11 cellular contexts compared by ENCODE assay signal in the genomic region with DNA sequence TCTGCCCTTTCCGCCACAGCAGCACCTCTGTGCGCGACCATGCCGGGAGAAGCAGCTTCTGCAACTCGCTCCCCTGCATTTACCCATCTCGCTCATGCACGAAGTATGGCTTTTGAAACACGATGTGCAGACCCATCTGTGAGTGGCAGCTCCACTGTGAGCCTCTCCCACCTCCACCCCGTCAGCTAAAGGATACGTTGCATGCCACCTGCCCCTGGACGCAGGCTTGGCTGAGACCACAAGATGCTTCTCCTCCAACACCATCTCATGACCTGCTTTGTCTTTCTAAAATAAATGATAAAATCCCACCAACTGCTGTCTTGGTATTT.
DNase-seq lines count a peak whose midpoint lies in the region; ATAC-seq, FAIRE-seq and TF ChIP-seq lines count a peak whose summit lies in the region.
"Had no signal": no experiment of that assay in that cellular context is flagged by ENCODE, and none has a peak within 500 bp of the region (broad histone marks: within the 10 kb centered on the region; RNA-seq: fewer than 3 reads in every experiment).

No MANE protein-coding gene starts in this region.

- WGBS in H1 (ENCODE audit: extremely low coverage in 1 of 2, insufficient coverage in 1 of 2, insufficient read length in 1 of 2, insufficient replicate concordance in 2 of 2, low coverage in 1 of 2, low lambda C conversion rate in 2 of 2, missing lambda C conversion rate in 1 of 2), 2 experiments = 87% methylated on average over 11 of the region's 11 CpGs; no CpG with 5 or more reads in 1 of the 2 experiments
- 94% methylated on average over 11 of the region's 11 CpGs for WGBS in smooth muscle cell (ENCODE audit: low lambda C conversion rate)

- H3K27me3 Mint-ChIP-seq in activated T-cell treated with anti-CD3 and anti-CD28 coated beads, Interleukin-2, amount 50 U/mL, for 72 hours (ENCODE audit: low read depth) = no peaks in the 10 kb centered on the region

- H3K4me3 Mint-ChIP-seq in activated T-cell treated with anti-CD3 and anti-CD28 coated beads, Interleukin-2, amount 50 U/mL, for 72 hours = peak overlapping the region; percentile 32 to 49

- peak overlapping the region; percentile 97 for H3K27ac ChIP-seq in RWPE1
- H3K27ac ChIP-seq in H1 (ENCODE audit: low read depth, low read length) = no peak overlapping the region
- peak overlapping the region; percentile 92 for H3K27ac ChIP-seq in smooth muscle cell (ENCODE audit: low read depth)

- H3K4me2 ChIP-seq in H1 (ENCODE audit: insufficient read depth in 1 of 2, low read depth in 2 of 2, low read length in 2 of 2) (no peak overlapping the region), smooth muscle cell (peak overlapping the region; percentile 78)

- H3K79me1 ChIP-seq in H1 (ENCODE audit: low read depth, low read length) = peaks cover 51% of the 10 kb centered on the region

- H3F3A ChIP-seq in smooth muscle cell (ENCODE audit: low read depth) = peaks cover 29% of the 10 kb centered on the region

- no peak overlapping the region for H3K18ac ChIP-seq in H1 (ENCODE audit: extremely low read depth, low read length)

- no peak overlapping the region for H2AFZ ChIP-seq in H1 (ENCODE audit: low read length)
- no peak overlapping the region for H2AFZ ChIP-seq in smooth muscle cell (ENCODE audit: low read depth)

- no peak overlapping the region for H3K4ac ChIP-seq in H1 (replicated peaks; ENCODE audit: insufficient read length, low read depth, low read length)

- FAIRE-seq in H1 (lab: Jason Lieb, UNC) (no peak), GM19239 (lab: Jason Lieb, UNC) (no peak)
- FAIRE-seq: GM12892 had no signal

- no peak for TF ChIP-seq POLR2A in H1 (IDR thresholded peaks at IDR 0.05; ENCODE audit: control extremely low read depth in 1 of 2, low read depth in 2 of 2, low read length in 2 of 2)

- no peak overlapping the region for H4K8ac ChIP-seq in H1 (ENCODE audit: extremely low read depth, insufficient read depth, low read length)

- no peak for DNase-seq in activated T-cell treated with anti-CD3 and anti-CD28 coated beads, Interleukin-2, amount 50 U/mL, for 72 hours
- no peak for DNase-seq in activated T-cell treated with anti-CD3 and anti-CD28 coated beads, Interleukin-2, amount 50 U/mL, for 48 hours
- DNase-seq in RWPE1 (ENCODE audit: low spot score) (no peak), H1 (ENCODE audit: low read depth in 1 of 2, low spot score in 2 of 2) (no peak), smooth muscle cell (lab: John Stamatoyannopoulos, UW; ENCODE audit: unreplicated experiment) (no peak), GM19239 (ENCODE audit: insufficient read length, low spot score) (no peak)
- DNase-seq in stimulated activated CD8-positive, alpha-beta memory T cell treated with anti-CD3 and anti-CD28 coated beads, Interleukin-4, amount 100 ng/mL, for 48 hours = no peak

- 0 out of 2 replicates have a peak overlapping the region, but pooled peaks have one; percentile 79 for H2BK5ac ChIP-seq in H1 (ENCODE audit: low read depth, low read length)

- H3K9ac ChIP-seq in H1 (replicated peaks in 1 of 4; ENCODE audit: extremely low read depth in 1 of 4, low read depth in 3 of 4, low read length in 3 of 4) (no peak overlapping the region), smooth muscle cell (ENCODE audit: low read depth) (no peak overlapping the region)

- no peak overlapping the region for H3K23ac ChIP-seq in H1 (ENCODE audit: insufficient read length)

- H3K23me2 ChIP-seq in H1 (ENCODE audit: low read depth, low read length) = no peaks in the 10 kb centered on the region

- no peaks in the 10 kb centered on the region for H3K9me3 ChIP-seq in H1 (ENCODE audit: insufficient read depth in 2 of 2, low read depth in 1 of 2, low read length in 1 of 2)
- H3K9me3 ChIP-seq in smooth muscle cell (replicated peaks; ENCODE audit: low read depth) = no peaks in the 10 kb centered on the region
- H3K9me3 ChIP-seq: HAP-1, heart right ventricle had no signal

- no peak overlapping the region for H3K27ac Mint-ChIP-seq in activated T-cell treated with anti-CD3 and anti-CD28 coated beads, Interleukin-2, amount 50 U/mL, for 72 hours

- no peak overlapping the region for H3K14ac ChIP-seq in H1 (ENCODE audit: insufficient read length)

- TF ChIP-seq RAD21 in H1 (IDR thresholded peaks at IDR 0.05 in 1 of 2, conservative IDR thresholded peaks at IDR 0.05 in 1 of 2; ENCODE audit: low read depth in 2 of 2, low read length in 2 of 2) = no peak

- H3K4me1 Mint-ChIP-seq in activated T-cell treated with anti-CD3 and anti-CD28 coated beads, Interleukin-2, amount 50 U/mL, for 72 hours (ENCODE audit: low read depth) = peaks cover 94% of the 10 kb centered on the region

- ATAC-seq in activated T-cell treated with anti-CD3 and anti-CD28 coated beads, Interleukin-2, amount 50 U/mL, for 72 hours (replicated peaks in 1 of 2) = no peak
- ATAC-seq in GM21360 (IDR thresholded peaks at IDR 0.05; ENCODE audit: unreplicated experiment) = no peak
- ATAC-seq: heart right ventricle had no signal

- no peak overlapping the region for H2BK20ac ChIP-seq in H1 (ENCODE audit: low read length)

- H3K9me3 Mint-ChIP-seq in activated T-cell treated with anti-CD3 and anti-CD28 coated beads, Interleukin-2, amount 50 U/mL, for 72 hours = no peaks in the 10 kb centered on the region

- no peaks in the 10 kb centered on the region for H3K27me3 ChIP-seq in H1 (replicated peaks in 1 of 4; ENCODE audit: control insufficient read depth in 3 of 4, extremely low read depth in 1 of 4, insufficient read depth in 3 of 4, low read length in 3 of 4)
- no peaks in the 10 kb centered on the region for H3K27me3 ChIP-seq in smooth muscle cell (ENCODE audit: low read depth)
- H3K27me3 ChIP-seq: heart right ventricle had no signal

- TF ChIP-seq CTCF in RWPE1 (conservative IDR thresholded peaks at IDR 0.05; ENCODE audit: low read depth) (no peak), H1 (IDR thresholded peaks at IDR 0.05; ENCODE audit: control extremely low read depth in 1 of 3, insufficient read depth in 1 of 3, low read depth in 1 of 3, low read length in 3 of 3) (no peak), smooth muscle cell (IDR thresholded peaks at IDR 0.05; ENCODE audit: borderline replicate concordance, insufficient read depth, poor library complexity, severe bottlenecking) (no peak)

- no peak overlapping the region for H2AK5ac ChIP-seq in H1 (ENCODE audit: low read depth, low read length)

- peaks cover 58 to 72% of the 10 kb centered on the region in 2 experiments for H4K20me1 ChIP-seq in H1 (replicated peaks in 1 of 2; ENCODE audit: control insufficient read depth in 1 of 2, insufficient read depth in 2 of 2, low read length in 2 of 2)
- H4K20me1 ChIP-seq in smooth muscle cell (ENCODE audit: low read depth) = peaks cover 99% of the 10 kb centered on the region

- peaks cover 4 to 97% of the 10 kb centered on the region in 2 experiments for H3K79me2 ChIP-seq in H1 (ENCODE audit: control insufficient read depth in 1 of 2, insufficient read depth in 2 of 2, low read length in 2 of 2)
- H3K79me2 ChIP-seq in smooth muscle cell (ENCODE audit: low read depth) = peaks cover 89% of the 10 kb centered on the region

- peaks cover 13 to 61% (median 36%) of the 10 kb centered on the region in 4 experiments for H3K4me1 ChIP-seq in H1 (replicated peaks in 1 of 4; ENCODE audit: control insufficient read depth in 3 of 4, insufficient read depth in 4 of 4, low read length in 3 of 4)
- H3K4me1 ChIP-seq in smooth muscle cell (ENCODE audit: low read depth) = peaks cover 32% of the 10 kb centered on the region

- peaks cover 2 to 18% of the 10 kb centered on the region in 2 donors for H3K36me3 Mint-ChIP-seq in activated T-cell treated with anti-CD3 and anti-CD28 coated beads, Interleukin-2, amount 50 U/mL, for 72 hours (ENCODE audit: insufficient read depth in 2 of 2)

- no peak overlapping the region for H4K91ac ChIP-seq in H1 (replicated peaks; ENCODE audit: insufficient read length, low read length)

- no peak for TF ChIP-seq EP300 in H1 (IDR thresholded peaks at IDR 0.05; ENCODE audit: borderline replicate concordance in 1 of 2, low read depth in 2 of 2, low read length in 2 of 2)

- no peak overlapping the region for H2BK120ac ChIP-seq in H1 (replicated peaks; ENCODE audit: low read depth, low read length)

- H3K56ac ChIP-seq in H1 (replicated peaks; ENCODE audit: insufficient read length, low read depth, low read length) = no peak overlapping the region

- peaks cover 0 to 5% (median 0%) of the 10 kb centered on the region in 4 experiments; a peak in 1 of 8 replicates for H3K36me3 ChIP-seq in H1 (ENCODE audit: control insufficient read depth in 2 of 4, insufficient read depth in 4 of 4, low read length in 3 of 4)
- no peaks in the 10 kb centered on the region for H3K36me3 ChIP-seq in smooth muscle cell (ENCODE audit: low read depth)

- no peak overlapping the region for H2BK15ac ChIP-seq in H1 (ENCODE audit: low read length)

- H4K5ac ChIP-seq in H1 (ENCODE audit: insufficient read length, low read depth, low read length) = no peak overlapping the region

- POLR2A ChIA-PET in RWPE1 (lab: Yijun Ruan, JAX; ENCODE audit: low non-redundant PET) (no interaction called here), H1 (lab: Charles Lee; ENCODE audit: partially characterized antibody) (interaction anchor here (0.6 kb wide), 1 partner anchor 396 kb away, joined by 3 read pairs; no protein-coding TSS in a partner anchor)

- CTCF ChIA-PET in RWPE1 (lab: Yijun Ruan, JAX) = interaction anchor here (1.3 kb wide), 1 partner anchor 185 kb away, joined by 3 read pairs; no protein-coding TSS in a partner anchor
- CTCF ChIA-PET in H1 (lab: Charles Lee; ENCODE audit: partially characterized antibody) = interaction anchor here (0.9 to 2.2 kb wide), 5 partner anchors 8 to 191 kb away, joined by 3 to 17 read pairs (median 6); no protein-coding TSS in a partner anchor

- 0 out of 2 replicates have a peak overlapping the region, but pooled peaks have one; percentile 43 for H2BK12ac ChIP-seq in H1 (ENCODE audit: low read depth, low read length)

- H3K4me3 ChIP-seq in H1 (ENCODE audit: extremely low read depth in 1 of 4, insufficient read depth in 2 of 4, low read depth in 3 of 4, low read length in 4 of 4) = no peak overlapping the region
- H3K4me3 ChIP-seq in smooth muscle cell = no peak overlapping the region
- H3K4me3 ChIP-seq: HAP-1, heart right ventricle had no signal

TF ChIP-seq in H1, 55 proteins besides CTCF, POLR2A, EP300 and RAD21 (continues in another document):
- no peak for TF ChIP-seq HDAC2 (IDR thresholded peaks at IDR 0.05; ENCODE audit: borderline replicate concordance in 1 of 2, low read depth in 2 of 2, low read length in 2 of 2)
- TF ChIP-seq KDM4A (IDR thresholded peaks at IDR 0.05; ENCODE audit: low read depth, low read length, severe bottlenecking) = no peak
- TF ChIP-seq KDM5A (IDR thresholded peaks at IDR 0.05; ENCODE audit: low read length) = no peak
- TF ChIP-seq, protein P1, sequence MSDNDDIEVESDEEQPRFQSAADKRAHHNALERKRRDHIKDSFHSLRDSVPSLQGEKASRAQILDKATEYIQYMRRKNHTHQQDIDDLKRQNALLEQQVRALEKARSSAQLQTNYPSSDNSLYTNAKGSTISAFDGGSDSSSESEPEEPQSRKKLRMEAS (IDR thresholded peaks at IDR 0.05) = no peak
- no peak for TF ChIP-seq POLR2AphosphoS5 (IDR thresholded peaks at IDR 0.05; ENCODE audit: low read depth, low read length)
- TF ChIP-seq JUND (IDR thresholded peaks at IDR 0.05; ENCODE audit: low read length) = no peak
- TF ChIP-seq KDM1A (IDR thresholded peaks at IDR 0.05; ENCODE audit: borderline replicate concordance, low read length) = no peak
- TF ChIP-seq SIRT6 (IDR thresholded peaks at IDR 0.05; ENCODE audit: low read length) = no peak
